Comparison of ENCODE assay signal across 1 cellular context in the genomic region with DNA sequence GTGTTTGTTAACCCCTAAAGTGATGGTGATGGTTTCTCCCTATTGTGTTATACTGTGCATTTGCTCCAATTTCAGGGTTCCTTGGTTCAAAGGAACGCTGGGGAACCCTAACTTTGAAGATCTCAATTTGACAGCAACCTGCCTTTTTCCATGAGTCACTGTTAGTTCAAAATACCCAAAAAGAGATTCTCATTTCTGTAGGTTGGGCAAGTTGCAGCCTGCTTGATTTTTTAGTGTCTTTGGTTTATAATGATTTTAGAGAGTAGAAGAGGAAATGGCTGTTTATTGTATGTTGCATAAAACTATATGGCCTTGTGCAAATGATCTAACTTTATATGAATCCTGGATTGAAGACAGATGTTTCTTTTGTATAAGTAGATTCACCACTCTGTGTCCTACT.
TF ChIP-seq lines count a peak whose summit lies in the region.

No MANE protein-coding gene starts in this region.

TF ChIP-seq in GM12878, 131 proteins besides CTCF, POLR2A, EP300 and RAD21 (continued from another document):
- TF ChIP-seq, protein P1, sequence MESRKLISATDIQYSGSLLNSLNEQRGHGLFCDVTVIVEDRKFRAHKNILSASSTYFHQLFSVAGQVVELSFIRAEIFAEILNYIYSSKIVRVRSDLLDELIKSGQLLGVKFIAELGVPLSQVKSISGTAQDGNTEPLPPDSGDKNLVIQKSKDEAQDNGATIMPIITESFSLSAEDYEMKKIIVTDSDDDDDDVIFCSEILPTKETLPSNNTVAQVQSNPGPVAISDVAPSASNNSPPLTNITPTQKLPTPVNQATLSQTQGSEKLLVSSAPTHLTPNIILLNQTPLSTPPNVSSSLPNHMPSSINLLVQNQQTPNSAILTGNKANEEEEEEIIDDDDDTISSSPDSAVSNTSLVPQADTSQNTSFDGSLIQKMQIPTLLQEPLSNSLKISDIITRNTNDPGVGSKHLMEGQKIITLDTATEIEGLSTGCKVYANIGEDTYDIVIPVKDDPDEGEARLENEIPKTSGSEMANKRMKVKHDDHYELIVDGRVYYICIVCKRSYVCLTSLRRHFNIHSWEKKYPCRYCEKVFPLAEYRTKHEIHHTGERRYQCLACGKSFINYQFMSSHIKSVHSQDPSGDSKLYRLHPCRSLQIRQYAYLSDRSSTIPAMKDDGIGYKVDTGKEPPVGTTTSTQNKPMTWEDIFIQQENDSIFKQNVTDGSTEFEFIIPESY (IDR thresholded peaks at IDR 0.05): no peak
- TF ChIP-seq GABPA (IDR thresholded peaks at IDR 0.05; ENCODE audit: low read depth): no peak
- TF ChIP-seq JUNB (IDR thresholded peaks at IDR 0.05): peak; percentile 31; the same call in 1 of the 2 replicates
- TF ChIP-seq PAX8 (IDR thresholded peaks at IDR 0.05): no peak
- TF ChIP-seq, protein P2, sequence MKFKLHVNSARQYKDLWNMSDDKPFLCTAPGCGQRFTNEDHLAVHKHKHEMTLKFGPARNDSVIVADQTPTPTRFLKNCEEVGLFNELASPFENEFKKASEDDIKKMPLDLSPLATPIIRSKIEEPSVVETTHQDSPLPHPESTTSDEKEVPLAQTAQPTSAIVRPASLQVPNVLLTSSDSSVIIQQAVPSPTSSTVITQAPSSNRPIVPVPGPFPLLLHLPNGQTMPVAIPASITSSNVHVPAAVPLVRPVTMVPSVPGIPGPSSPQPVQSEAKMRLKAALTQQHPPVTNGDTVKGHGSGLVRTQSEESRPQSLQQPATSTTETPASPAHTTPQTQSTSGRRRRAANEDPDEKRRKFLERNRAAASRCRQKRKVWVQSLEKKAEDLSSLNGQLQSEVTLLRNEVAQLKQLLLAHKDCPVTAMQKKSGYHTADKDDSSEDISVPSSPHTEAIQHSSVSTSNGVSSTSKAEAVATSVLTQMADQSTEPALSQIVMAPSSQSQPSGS (IDR thresholded peaks at IDR 0.05; ENCODE audit: low read length): peak; percentile 48; the same call in 1 of the 2 replicates
- TF ChIP-seq MTA2 (IDR thresholded peaks at IDR 0.05; ENCODE audit: low read depth): no peak
- TF ChIP-seq, protein P3, sequence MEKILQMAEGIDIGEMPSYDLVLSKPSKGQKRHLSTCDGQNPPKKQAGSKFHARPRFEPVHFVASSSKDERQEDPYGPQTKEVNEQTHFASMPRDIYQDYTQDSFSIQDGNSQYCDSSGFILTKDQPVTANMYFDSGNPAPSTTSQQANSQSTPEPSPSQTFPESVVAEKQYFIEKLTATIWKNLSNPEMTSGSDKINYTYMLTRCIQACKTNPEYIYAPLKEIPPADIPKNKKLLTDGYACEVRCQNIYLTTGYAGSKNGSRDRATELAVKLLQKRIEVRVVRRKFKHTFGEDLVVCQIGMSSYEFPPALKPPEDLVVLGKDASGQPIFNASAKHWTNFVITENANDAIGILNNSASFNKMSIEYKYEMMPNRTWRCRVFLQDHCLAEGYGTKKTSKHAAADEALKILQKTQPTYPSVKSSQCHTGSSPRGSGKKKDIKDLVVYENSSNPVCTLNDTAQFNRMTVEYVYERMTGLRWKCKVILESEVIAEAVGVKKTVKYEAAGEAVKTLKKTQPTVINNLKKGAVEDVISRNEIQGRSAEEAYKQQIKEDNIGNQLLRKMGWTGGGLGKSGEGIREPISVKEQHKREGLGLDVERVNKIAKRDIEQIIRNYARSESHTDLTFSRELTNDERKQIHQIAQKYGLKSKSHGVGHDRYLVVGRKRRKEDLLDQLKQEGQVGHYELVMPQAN (conservative IDR thresholded peaks at IDR 0.05): no peak
- TF ChIP-seq RUNX3 (IDR thresholded peaks at IDR 0.05; ENCODE audit: low read length): peak; percentile 41
- TF ChIP-seq, protein P4, sequence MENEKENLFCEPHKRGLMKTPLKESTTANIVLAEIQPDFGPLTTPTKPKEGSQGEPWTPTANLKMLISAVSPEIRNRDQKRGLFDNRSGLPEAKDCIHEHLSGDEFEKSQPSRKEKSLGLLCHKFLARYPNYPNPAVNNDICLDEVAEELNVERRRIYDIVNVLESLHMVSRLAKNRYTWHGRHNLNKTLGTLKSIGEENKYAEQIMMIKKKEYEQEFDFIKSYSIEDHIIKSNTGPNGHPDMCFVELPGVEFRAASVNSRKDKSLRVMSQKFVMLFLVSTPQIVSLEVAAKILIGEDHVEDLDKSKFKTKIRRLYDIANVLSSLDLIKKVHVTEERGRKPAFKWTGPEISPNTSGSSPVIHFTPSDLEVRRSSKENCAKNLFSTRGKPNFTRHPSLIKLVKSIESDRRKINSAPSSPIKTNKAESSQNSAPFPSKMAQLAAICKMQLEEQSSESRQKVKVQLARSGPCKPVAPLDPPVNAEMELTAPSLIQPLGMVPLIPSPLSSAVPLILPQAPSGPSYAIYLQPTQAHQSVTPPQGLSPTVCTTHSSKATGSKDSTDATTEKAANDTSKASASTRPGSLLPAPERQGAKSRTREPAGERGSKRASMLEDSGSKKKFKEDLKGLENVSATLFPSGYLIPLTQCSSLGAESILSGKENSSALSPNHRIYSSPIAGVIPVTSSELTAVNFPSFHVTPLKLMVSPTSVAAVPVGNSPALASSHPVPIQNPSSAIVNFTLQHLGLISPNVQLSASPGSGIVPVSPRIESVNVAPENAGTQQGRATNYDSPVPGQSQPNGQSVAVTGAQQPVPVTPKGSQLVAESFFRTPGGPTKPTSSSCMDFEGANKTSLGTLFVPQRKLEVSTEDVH (IDR thresholded peaks at IDR 0.05; ENCODE audit: low read depth, partially characterized antibody): no peak
- TF ChIP-seq NBN (IDR thresholded peaks at IDR 0.05): no peak
- TF ChIP-seq BCL11A (IDR thresholded peaks at IDR 0.05; ENCODE audit: low read depth, low read length): peak; percentile 29; the same call in 1 of the 2 replicates
- no peak for TF ChIP-seq ESRRA (IDR thresholded peaks at IDR 0.05; ENCODE audit: low read length)
- TF ChIP-seq NFIC (IDR thresholded peaks at IDR 0.05; ENCODE audit: low read depth, low read length): peak; percentile 35; the same call in 1 of the 2 replicates
